Comparison of ENCODE assay signal across 16 cellular contexts in the genomic region with DNA sequence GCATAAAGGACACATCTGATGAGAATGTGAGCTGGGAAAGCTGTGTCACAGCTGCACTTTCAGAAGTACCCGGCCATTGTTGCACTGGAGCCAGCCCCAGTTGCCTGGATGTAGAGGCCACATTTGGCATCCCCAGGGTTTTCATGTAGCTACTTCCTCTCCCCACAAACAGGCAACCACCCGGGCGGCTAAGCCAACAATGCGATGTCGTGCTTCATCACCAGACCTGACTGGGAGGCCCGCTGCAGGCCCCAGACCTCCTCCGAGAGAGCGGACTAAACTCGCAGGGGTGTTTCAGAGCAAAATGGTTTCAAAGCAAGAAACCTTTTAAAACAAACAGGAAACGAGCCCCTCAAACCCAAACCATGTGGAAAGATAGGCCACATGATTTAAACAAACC.
DNase-seq lines count a peak whose midpoint lies in the region; ATAC-seq and TF ChIP-seq lines count a peak whose summit lies in the region.
"Had no signal": no experiment of that assay in that cellular context is flagged by ENCODE, and none has a peak within 500 bp of the region (broad histone marks: within the 10 kb centered on the region; RNA-seq: fewer than 3 reads in every experiment).

No MANE protein-coding gene starts in this region.

- H3K9me3 ChIP-seq in PC-3 (ENCODE audit: low read length): no peaks in the 10 kb centered on the region
- H3K9me3 ChIP-seq: gastrocnemius medialis had no signal

- H3F3A ChIP-seq in PC-3 (ENCODE audit: low read length, unreplicated experiment): no peaks in the 10 kb centered on the region

- H3K9me3 Mint-ChIP-seq in IgD-negative memory B cell: no peaks in the 10 kb centered on the region
- H3K9me3 Mint-ChIP-seq: central memory CD8-positive, alpha-beta T cell; T-helper 1 cell treated with Interleukin-12 subunit alpha and Interleukin-12 subunit beta and Interleukin-4 antibody, amounts not matched to agents 30 μg/mL and 1 μg/mL, for 36 hours had no signal

- no peaks in the 10 kb centered on the region for H3K36me3 ChIP-seq in PC-3 (ENCODE audit: low read depth, low read length)
- H3K36me3 ChIP-seq: gastrocnemius medialis had no signal

- H3K27ac Mint-ChIP-seq in IgD-negative memory B cell: peak overlapping the region in 2 of 3 donors; percentile 60 to 83
- H3K27ac Mint-ChIP-seq: T-helper 1 cell treated with Interleukin-12 subunit alpha and Interleukin-12 subunit beta and Interleukin-4 antibody, amounts not matched to agents 30 μg/mL and 1 μg/mL, for 36 hours had no signal

- H3K4me1 ChIP-seq in PC-3 (ENCODE audit: insufficient read depth, low read length): peaks cover 35% of the 10 kb centered on the region
- H3K4me1 ChIP-seq: gastrocnemius medialis had no signal

- H3K27me3 ChIP-seq in PC-3 (ENCODE audit: low read length): no peaks in the 10 kb centered on the region
- H3K27me3 ChIP-seq: gastrocnemius medialis had no signal

- intact Hi-C loops in PC-3 (cut with micrococcal nuclease): no loop called here

- CTCF ChIA-PET in PC-3 (lab: Charles Lee): no interaction called here

- no peaks in the 10 kb centered on the region for H3K36me3 Mint-ChIP-seq in IgD-negative memory B cell

- no peaks in the 10 kb centered on the region for H3K79me2 ChIP-seq in PC-3 (ENCODE audit: low read length)

- DNase-seq in germinal center (ENCODE audit: low spot score) (peak; percentile 65), retina (peak; percentile 40), NCI-H128 (lab: John Stamatoyannopoulos, UW; ENCODE audit: unreplicated experiment) (no peak), PC-3 (no peak)
- DNase-seq: activated CD4-positive, CD25-positive, alpha-beta regulatory T cell treated with anti-CD3 and anti-CD28 coated beads, Interleukin-2, amount 50 U/mL, for 72 hours; activated T-cell treated with anti-CD3 and anti-CD28 coated beads, Interleukin-2, amount 50 U/mL, for 1 hour; DND-41; NCI-H2029 treated with DMSO at 0.1 percent for 48 hours had no signal

- POLR2A ChIA-PET in PC-3 (lab: Charles Lee; ENCODE audit: unreplicated experiment): no interaction called here

- no peak overlapping the region for H3K27ac ChIP-seq in PC-3 (ENCODE audit: low read length)
- H3K27ac ChIP-seq: C4-2B, gastrocnemius medialis had no signal

- H3K4me1 Mint-ChIP-seq in IgD-negative memory B cell: peaks cover 32 to 40% (median 34%) of the 10 kb centered on the region in 3 donors

- H2AFZ ChIP-seq in PC-3 (ENCODE audit: low read length): no peak overlapping the region

- H4K20me1 ChIP-seq in PC-3 (ENCODE audit: low read length): no peaks in the 10 kb centered on the region

- no peak overlapping the region for H3K4me3 ChIP-seq in PC-3 (ENCODE audit: low read length)
- H3K4me3 ChIP-seq: gastrocnemius medialis had no signal

- TF ChIP-seq CTCF in PC-3 (conservative IDR thresholded peaks at IDR 0.05; ENCODE audit: low read depth, low read length): no peak

- H3K27me3 Mint-ChIP-seq in IgD-negative memory B cell: peaks cover 7% of the 10 kb centered on the region

- no TSS peak for BruUV-seq in PC-3 (replicated peaks; lab: Mats Ljungman, UMichigan)

- H3K4me2 ChIP-seq in PC-3 (ENCODE audit: low read length): no peak overlapping the region

- H3K9ac ChIP-seq in PC-3 (ENCODE audit: low read length): no peak overlapping the region

- peak overlapping the region in 3 of 4 donors; percentile 50 to 73 (median 57) for H3K4me3 Mint-ChIP-seq in IgD-negative memory B cell
- H3K4me3 Mint-ChIP-seq: central memory CD8-positive, alpha-beta T cell; T-helper 1 cell treated with Interleukin-12 subunit alpha and Interleukin-12 subunit beta and Interleukin-4 antibody, amounts not matched to agents 30 μg/mL and 1 μg/mL, for 36 hours had no signal

- H3K9me2 ChIP-seq in PC-3 (replicated peaks; ENCODE audit: low read length): no peaks in the 10 kb centered on the region

- peak; percentile 40 for ATAC-seq in GM18868 (IDR thresholded peaks at IDR 0.05; ENCODE audit: unreplicated experiment)
- no peak for ATAC-seq in PC-3
- no peak for ATAC-seq in GM21825 (IDR thresholded peaks at IDR 0.05; ENCODE audit: unreplicated experiment)
- no peak for ATAC-seq in GM19023 (IDR thresholded peaks at IDR 0.05; ENCODE audit: unreplicated experiment)
- ATAC-seq: gastrocnemius medialis had no signal

Comparison
In these comparisons a context has a peak if more than half of its experiments do, and no peak if none do; other contexts are left out.
1. DNase-seq: peak in germinal center (single experiment) and retina (single experiment); none in NCI-H128 (single experiment) and PC-3 (single experiment).